ENCODE assay signal across 9 cellular contexts in genomic region chr5:35089688-35090314, GRCh38. TPM values are rescaled to one million over a fixed set of nuclear protein-coding genes. Genes with fewer than 3 reads are reported as not detected.
DNase-seq lines count a peak whose midpoint lies in the region; ATAC-seq, FAIRE-seq and TF ChIP-seq lines count a peak whose summit lies in the region.
"Had no signal": no experiment of that assay in that cellular context is flagged by ENCODE, and none has a peak within 500 bp of the region (broad histone marks: within the 10 kb centered on the region; RNA-seq: fewer than 3 reads in every experiment).

No MANE protein-coding gene starts in this region.

- H3K36me3 Mint-ChIP-seq in activated T-helper 17 cell treated with anti-CD3 and anti-CD28 coated beads, Interleukin-2, amount 50 U/mL, for 72 hours (ENCODE audit: low read depth): no peaks in the 10 kb centered on the region

- H3K36me3 ChIP-seq in prostate gland: no peaks in the 10 kb centered on the region
- H3K36me3 ChIP-seq: neutrophil had no signal

- H3K27ac ChIP-seq in prostate gland: no peak overlapping the region
- H3K27ac ChIP-seq: neutrophil had no signal

- no peak for TF ChIP-seq POLR2A in prostate gland (IDR thresholded peaks at IDR 0.05)

- H3K27ac Mint-ChIP-seq in activated T-helper 17 cell treated with anti-CD3 and anti-CD28 coated beads, Interleukin-2, amount 50 U/mL, for 72 hours: no peak overlapping the region

- H3K27me3 Mint-ChIP-seq in activated T-helper 17 cell treated with anti-CD3 and anti-CD28 coated beads, Interleukin-2, amount 50 U/mL, for 72 hours: peaks cover 9% of the 10 kb centered on the region

- no peaks in the 10 kb centered on the region for H3K27me3 ChIP-seq in prostate gland (replicated peaks; ENCODE audit: insufficient read depth)

- H3K4me1 ChIP-seq in prostate gland (replicated peaks): no peaks in the 10 kb centered on the region

- intact Hi-C loops in prostate gland (cut with DNase I): loop anchor here (2.0 to 10.0 kb wide), 2 partner anchors 115 to 835 kb away; no protein-coding TSS in a partner anchor

- DNase-seq in activated gamma-delta T cell treated with Interleukin-2 at 50 U/mL for 16 hours (peak; percentile 42), activated gamma-delta T cell (lab: John Stamatoyannopoulos, UW) (no peak), HuH-7 (ENCODE audit: low spot score) (peak; percentile 66), RCC 7860 (ENCODE audit: low spot score) (peak; percentile 55), foreskin melanocyte (peak; percentile 51), prostate gland (ENCODE audit: low spot score) (peak; percentile 35)

- H3K9me3 ChIP-seq in prostate gland: no peaks in the 10 kb centered on the region
- H3K9me3 ChIP-seq: neutrophil had no signal

- H3K4me3 ChIP-seq in prostate gland: no peak overlapping the region

- H3K9me3 Mint-ChIP-seq in activated T-helper 17 cell treated with anti-CD3 and anti-CD28 coated beads, Interleukin-2, amount 50 U/mL, for 72 hours: no peaks in the 10 kb centered on the region

- H3K4me1 Mint-ChIP-seq in activated T-helper 17 cell treated with anti-CD3 and anti-CD28 coated beads, Interleukin-2, amount 50 U/mL, for 72 hours: no peaks in the 10 kb centered on the region

- 68% methylated on average over 5 of the region's 5 CpGs for WGBS in prostate gland

- peak in 3 of 4 experiments; percentile 65 to 75 (median 74) for TF ChIP-seq CTCF in prostate gland (IDR thresholded peaks at IDR 0.05)

- H3K4me3 Mint-ChIP-seq in activated T-helper 17 cell treated with anti-CD3 and anti-CD28 coated beads, Interleukin-2, amount 50 U/mL, for 72 hours: no peak overlapping the region

- peak; percentile 72 for FAIRE-seq in RCC 7860 (lab: Jason Lieb, UNC)

- ATAC-seq in activated T-helper 17 cell treated with anti-CD3 and anti-CD28 coated beads, Interleukin-2, amount 50 U/mL, for 72 hours (replicated peaks): peak; percentile 38
- ATAC-seq in GM21423 (IDR thresholded peaks at IDR 0.05; ENCODE audit: unreplicated experiment): no peak

RNA-seq across cellular contexts. Expression of gene AGXT2, which starts 42.1 kb away (rescaled TPM):
- total RNA-seq in activated T-helper 17 cell treated with anti-CD3 and anti-CD28 coated beads, Interleukin-2, amount 50 U/mL, for 72 hours: not detected
- total RNA-seq in prostate gland: not detected
